1 cellular context compared by ENCODE assay signal in the genomic region with DNA sequence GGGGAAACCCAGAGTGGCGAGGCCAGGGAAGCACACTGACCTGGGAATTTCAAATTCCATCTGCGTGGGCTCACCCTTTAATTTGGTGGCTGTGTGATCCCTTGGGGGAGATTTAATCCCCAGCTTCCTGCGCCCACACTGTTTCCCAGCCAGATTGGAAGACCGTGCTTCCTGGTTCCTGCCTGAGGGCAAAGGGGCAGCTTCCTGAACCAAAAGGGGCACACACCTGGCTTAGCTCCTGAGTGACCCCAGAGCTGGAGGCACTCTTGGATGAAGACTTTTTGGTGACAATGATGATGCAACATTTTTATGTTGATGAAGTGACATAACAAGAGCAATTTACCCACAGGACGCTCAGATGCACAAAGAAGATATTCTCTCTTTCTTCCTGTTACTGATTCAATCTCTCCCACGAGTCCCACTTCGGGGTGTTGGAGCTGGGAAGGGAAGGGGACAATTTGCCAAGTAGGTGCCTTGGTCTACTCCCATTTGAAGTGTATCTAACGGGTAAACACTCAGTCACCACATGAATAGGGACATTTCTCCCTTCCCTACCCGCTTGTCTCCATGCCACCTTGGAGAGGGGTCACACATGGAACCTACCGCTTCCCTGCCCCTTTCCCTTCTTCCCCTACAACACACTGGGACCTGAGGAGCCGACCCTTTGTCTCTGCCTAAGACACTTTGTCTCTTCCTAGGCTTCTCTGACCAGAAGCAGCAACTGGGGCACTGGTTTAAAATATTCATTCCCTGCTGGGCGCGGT.
A peak's percentile ranks its signal among the peaks of the same experiment; 100 is the strongest.
TF ChIP-seq lines count a peak whose summit lies in the region.

No MANE protein-coding gene starts in this region.

TF ChIP-seq in GM12878, 131 proteins besides CTCF, POLR2A, EP300 and RAD21:
- TF ChIP-seq RUNX3 (IDR thresholded peaks at IDR 0.05; ENCODE audit: low read length) (0 out of 2 replicates have a peak, but pooled peaks have one; percentile 5), ZNF207 (IDR thresholded peaks at IDR 0.05; ENCODE audit: borderline replicate concordance) (no peak), SIX5 (IDR thresholded peaks at IDR 0.05; ENCODE audit: low read depth, low read length, severe bottlenecking) (no peak), IKZF2 (IDR thresholded peaks at IDR 0.05) (peak; percentile 16 to 36; a peak in 2 of 4 replicates), ATF7 (IDR thresholded peaks at IDR 0.05; ENCODE audit: low read depth) (peak; percentile 24; the same call in 1 of the 2 replicates), EED (IDR thresholded peaks at IDR 0.05; ENCODE audit: low read depth) (0 out of 2 replicates have a peak, but pooled peaks have one; percentile 18), CEBPB (IDR thresholded peaks at IDR 0.05; ENCODE audit: borderline replicate concordance in 1 of 2, low read depth in 2 of 2, low read length in 2 of 2) (peak in 1 of 2 experiments; percentile 34; a peak in 1 of 4 replicates), IKZF1 (conservative IDR thresholded peaks at IDR 0.05) (peak; percentile 60; the same call in 1 of the 2 replicates)
- TF ChIP-seq, protein P1, sequence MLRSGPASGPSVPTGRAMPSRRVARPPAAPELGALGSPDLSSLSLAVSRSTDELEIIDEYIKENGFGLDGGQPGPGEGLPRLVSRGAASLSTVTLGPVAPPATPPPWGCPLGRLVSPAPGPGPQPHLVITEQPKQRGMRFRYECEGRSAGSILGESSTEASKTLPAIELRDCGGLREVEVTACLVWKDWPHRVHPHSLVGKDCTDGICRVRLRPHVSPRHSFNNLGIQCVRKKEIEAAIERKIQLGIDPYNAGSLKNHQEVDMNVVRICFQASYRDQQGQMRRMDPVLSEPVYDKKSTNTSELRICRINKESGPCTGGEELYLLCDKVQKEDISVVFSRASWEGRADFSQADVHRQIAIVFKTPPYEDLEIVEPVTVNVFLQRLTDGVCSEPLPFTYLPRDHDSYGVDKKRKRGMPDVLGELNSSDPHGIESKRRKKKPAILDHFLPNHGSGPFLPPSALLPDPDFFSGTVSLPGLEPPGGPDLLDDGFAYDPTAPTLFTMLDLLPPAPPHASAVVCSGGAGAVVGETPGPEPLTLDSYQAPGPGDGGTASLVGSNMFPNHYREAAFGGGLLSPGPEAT (IDR thresholded peaks at IDR 0.05; ENCODE audit: low read depth) = 0 out of 2 replicates have a peak, but pooled peaks have one; percentile 18
TF ChIP-seq in GM12878: peak in this region for 7.
